In the genomic region with DNA sequence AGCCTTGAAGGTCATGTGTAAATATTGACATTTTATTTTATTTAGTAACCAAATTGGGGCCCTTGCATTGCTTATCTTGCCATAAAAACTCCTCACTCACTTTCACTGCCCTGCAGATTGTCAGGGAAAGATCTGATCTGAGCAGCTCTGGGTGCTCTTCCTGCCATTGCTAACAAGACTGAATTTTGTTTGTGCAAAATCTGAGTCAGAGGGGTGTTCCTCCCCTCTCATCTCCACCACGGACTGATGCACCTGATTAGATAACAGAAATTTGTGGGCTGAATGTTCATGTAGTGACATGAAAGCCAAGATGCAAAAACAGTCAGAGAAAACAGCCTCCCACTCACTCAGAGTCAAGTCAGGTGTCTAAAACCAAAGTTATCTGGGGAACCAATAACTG, we compare ENCODE assay signal across 8 cellular contexts. TPM values are rescaled to one million over a fixed set of nuclear protein-coding genes. Genes with fewer than 3 reads are reported as not detected.
DNase-seq lines count a peak whose midpoint lies in the region; ATAC-seq and TF ChIP-seq lines count a peak whose summit lies in the region.
"Not testable (repeated sequence)": the region's sequence is repeated elsewhere in the genome, so short reads cannot be mapped to it uniquely, and the experiment has no call there.

No MANE protein-coding gene starts in this region.

- H3K36me3 Mint-ChIP-seq in CD8-positive, alpha-beta T cell; activated CD8-positive, alpha-beta T cell treated with anti-CD3 and anti-CD28 coated beads, Interleukin-2, amount 10 ng/mL, durations not matched to agents 7 days and 5 days (ENCODE audit: low read depth); activated naive CD8-positive, alpha-beta T cell treated with anti-CD3 and anti-CD28 coated beads, Interleukin-2, amount 10 ng/mL, durations not matched to agents 7 days and 5 days; stimulated activated naive B cell treated with anti-CD40 and anti-IgM and Interleukin-4, amounts not matched to agents 10 μg/mL and 1 μg/mL and 100 μg/mL, for 72 hours: not testable (repeated sequence)

- H3K9me3 ChIP-seq in CD8-positive, alpha-beta T cell (ENCODE audit: low read length); PC-3 (ENCODE audit: low read length): not testable (repeated sequence)

- BruUV-seq in PC-3 (replicated peaks; lab: Mats Ljungman, UMichigan), result not testable (repeated sequence)

- H4K20me1 ChIP-seq in PC-3 (ENCODE audit: low read length), result not testable (repeated sequence)

- not testable (repeated sequence) for H3K27me3 Mint-ChIP-seq in CD8-positive, alpha-beta T cell (ENCODE audit: low read depth); activated CD8-positive, alpha-beta T cell treated with anti-CD3 and anti-CD28 coated beads, Interleukin-2, amount 10 ng/mL, durations not matched to agents 7 days and 5 days (ENCODE audit: low read depth); activated naive CD8-positive, alpha-beta T cell treated with anti-CD3 and anti-CD28 coated beads, Interleukin-2, amount 10 ng/mL, durations not matched to agents 7 days and 5 days; stimulated activated naive B cell treated with anti-CD40 and anti-IgM and Interleukin-4, amounts not matched to agents 10 μg/mL and 1 μg/mL and 100 μg/mL, for 72 hours

- POLR2A ChIA-PET in CD8-positive, alpha-beta T cell (lab: Charles Lee); PC-3 (lab: Charles Lee; ENCODE audit: unreplicated experiment); activated CD8-positive, alpha-beta T cell treated with anti-CD3 and anti-CD28 coated beads, Interleukin-2, amount 10 ng/mL, durations not matched to agents 7 days and 5 days (lab: Charles Lee); activated naive CD8-positive, alpha-beta T cell treated with anti-CD3 and anti-CD28 coated beads, Interleukin-2, amount 10 ng/mL, durations not matched to agents 7 days and 5 days (lab: Charles Lee): not testable (repeated sequence)

- H3K4me3 Mint-ChIP-seq in CD8-positive, alpha-beta T cell; activated CD8-positive, alpha-beta T cell treated with anti-CD3 and anti-CD28 coated beads, Interleukin-2, amount 10 ng/mL, durations not matched to agents 7 days and 5 days; activated naive CD8-positive, alpha-beta T cell treated with anti-CD3 and anti-CD28 coated beads, Interleukin-2, amount 10 ng/mL, durations not matched to agents 7 days and 5 days; stimulated activated naive B cell treated with anti-CD40 and anti-IgM and Interleukin-4, amounts not matched to agents 10 μg/mL and 1 μg/mL and 100 μg/mL, for 72 hours: not testable (repeated sequence)

- not testable (repeated sequence) for H2AFZ ChIP-seq in PC-3 (ENCODE audit: low read length)

- DNase-seq in CD8-positive, alpha-beta T cell; PC-3; activated CD8-positive, alpha-beta T cell treated with anti-CD3 and anti-CD28 coated beads, Interleukin-2, amount 10 ng/mL, durations not matched to agents 7 days and 5 days; activated naive CD8-positive, alpha-beta T cell treated with anti-CD3 and anti-CD28 coated beads, Interleukin-2, amount 10 ng/mL, durations not matched to agents 7 days and 5 days; left colon; stimulated activated naive B cell treated with anti-CD40 and anti-IgM and Interleukin-4, amounts not matched to agents 10 μg/mL and 1 μg/mL and 100 μg/mL, for 72 hours: not testable (repeated sequence)

- not testable (repeated sequence) for H3K4me1 ChIP-seq in CD8-positive, alpha-beta T cell (ENCODE audit: insufficient read depth, low read length); PC-3 (ENCODE audit: insufficient read depth, low read length)

- H3K79me2 ChIP-seq in PC-3 (ENCODE audit: low read length), result not testable (repeated sequence)

- not testable (repeated sequence) for H3K27ac Mint-ChIP-seq in CD8-positive, alpha-beta T cell; activated CD8-positive, alpha-beta T cell treated with anti-CD3 and anti-CD28 coated beads, Interleukin-2, amount 10 ng/mL, durations not matched to agents 7 days and 5 days; activated naive CD8-positive, alpha-beta T cell treated with anti-CD3 and anti-CD28 coated beads, Interleukin-2, amount 10 ng/mL, durations not matched to agents 7 days and 5 days; stimulated activated naive B cell treated with anti-CD40 and anti-IgM and Interleukin-4, amounts not matched to agents 10 μg/mL and 1 μg/mL and 100 μg/mL, for 72 hours

- not testable (repeated sequence) for H3K36me3 ChIP-seq in CD8-positive, alpha-beta T cell (ENCODE audit: insufficient read depth, low read length); PC-3 (ENCODE audit: low read depth, low read length)

- TF ChIP-seq CTCF in CD8-positive, alpha-beta T cell (IDR thresholded peaks at IDR 0.05); PC-3 (conservative IDR thresholded peaks at IDR 0.05; ENCODE audit: low read depth, low read length): not testable (repeated sequence)

- H3K4me1 Mint-ChIP-seq in CD8-positive, alpha-beta T cell (ENCODE audit: low read depth); activated CD8-positive, alpha-beta T cell treated with anti-CD3 and anti-CD28 coated beads, Interleukin-2, amount 10 ng/mL, durations not matched to agents 7 days and 5 days (ENCODE audit: low read depth); activated naive CD8-positive, alpha-beta T cell treated with anti-CD3 and anti-CD28 coated beads, Interleukin-2, amount 10 ng/mL, durations not matched to agents 7 days and 5 days; stimulated activated naive B cell treated with anti-CD40 and anti-IgM and Interleukin-4, amounts not matched to agents 10 μg/mL and 1 μg/mL and 100 μg/mL, for 72 hours: not testable (repeated sequence)

- not testable (repeated sequence) for H3K27me3 ChIP-seq in CD8-positive, alpha-beta T cell (ENCODE audit: insufficient read depth, low read length); PC-3 (ENCODE audit: low read length)

- CTCF ChIA-PET in CD8-positive, alpha-beta T cell (lab: Charles Lee); PC-3 (lab: Charles Lee); activated CD8-positive, alpha-beta T cell treated with anti-CD3 and anti-CD28 coated beads, Interleukin-2, amount 10 ng/mL, durations not matched to agents 7 days and 5 days (lab: Charles Lee): not testable (repeated sequence)

- ATAC-seq in CD8-positive, alpha-beta T cell, result peak; percentile 93
- ATAC-seq in GM19023 (IDR thresholded peaks at IDR 0.05; ENCODE audit: unreplicated experiment) (peak; percentile 48), HG02884 (IDR thresholded peaks at IDR 0.05; ENCODE audit: unreplicated experiment) (peak; percentile 66), PC-3 (peak; percentile 86), left colon (peak; percentile 76)
- peak; percentile 53 for ATAC-seq in activated CD8-positive, alpha-beta T cell treated with anti-CD3 and anti-CD28 coated beads, Interleukin-2, amount 10 ng/mL, durations not matched to agents 7 days and 5 days
- peak; percentile 45 for ATAC-seq in activated naive CD8-positive, alpha-beta T cell treated with anti-CD3 and anti-CD28 coated beads, Interleukin-2, amount 10 ng/mL, durations not matched to agents 7 days and 5 days (ENCODE audit: low read depth)
- peak; percentile 48 to 66 for ATAC-seq in stimulated activated naive B cell treated with anti-CD40 and anti-IgM and Interleukin-4, amounts not matched to agents 10 μg/mL and 1 μg/mL and 100 μg/mL, for 72 hours (replicated peaks)

- not testable (repeated sequence) for H3K9me2 ChIP-seq in PC-3 (replicated peaks; ENCODE audit: low read length)

- H3K27ac ChIP-seq in CD8-positive, alpha-beta T cell (ENCODE audit: low read depth, low read length); PC-3 (ENCODE audit: low read length): not testable (repeated sequence)

- intact Hi-C loops in CD8-positive, alpha-beta T cell (cut with DNase I, micrococcal nuclease); PC-3 (cut with micrococcal nuclease); left colon (cut with DNase I, micrococcal nuclease): not testable (repeated sequence)

- not testable (repeated sequence) for H3K9ac ChIP-seq in PC-3 (ENCODE audit: low read length)

- H3K4me2 ChIP-seq in PC-3 (ENCODE audit: low read length), result not testable (repeated sequence)

- not testable (repeated sequence) for H3K9me3 Mint-ChIP-seq in CD8-positive, alpha-beta T cell; activated CD8-positive, alpha-beta T cell treated with anti-CD3 and anti-CD28 coated beads, Interleukin-2, amount 10 ng/mL, durations not matched to agents 7 days and 5 days (ENCODE audit: insufficient read depth); activated naive CD8-positive, alpha-beta T cell treated with anti-CD3 and anti-CD28 coated beads, Interleukin-2, amount 10 ng/mL, durations not matched to agents 7 days and 5 days; stimulated activated naive B cell treated with anti-CD40 and anti-IgM and Interleukin-4, amounts not matched to agents 10 μg/mL and 1 μg/mL and 100 μg/mL, for 72 hours

- not testable (repeated sequence) for H3K4me3 ChIP-seq in CD8-positive, alpha-beta T cell (ENCODE audit: low read depth, low read length); PC-3 (ENCODE audit: low read length)

- not testable (repeated sequence) for H3F3A ChIP-seq in PC-3 (ENCODE audit: low read length, unreplicated experiment)

RNA-seq across cellular contexts. Expression of a gene that starts 44.9 kb away (rescaled TPM):
- 10 to 100 TPM; 11.7 to 13.1 TPM for total RNA-seq in CD8-positive, alpha-beta T cell
- total RNA-seq in PC-3 (2014; rRNA removed), result 7.9 and 8.9 TPM in 2 replicates
- total RNA-seq in activated CD8-positive, alpha-beta T cell treated with anti-CD3 and anti-CD28 coated beads, Interleukin-2, amount 10 ng/mL, durations not matched to agents 7 days and 5 days, result 1 to 10 TPM; 7.7 to 9.1 TPM
- total RNA-seq in activated naive CD8-positive, alpha-beta T cell treated with anti-CD3 and anti-CD28 coated beads, Interleukin-2, amount 10 ng/mL, durations not matched to agents 7 days and 5 days, result 10 to 100 TPM; 13.7 to 14.3 TPM
- total RNA-seq in left colon, result 10 to 100 TPM in 1 of 2 donors, 1 to 10 TPM in 1; 8.7 to 10.1 TPM
